25 cellular contexts compared by ENCODE assay signal in the genomic region with DNA sequence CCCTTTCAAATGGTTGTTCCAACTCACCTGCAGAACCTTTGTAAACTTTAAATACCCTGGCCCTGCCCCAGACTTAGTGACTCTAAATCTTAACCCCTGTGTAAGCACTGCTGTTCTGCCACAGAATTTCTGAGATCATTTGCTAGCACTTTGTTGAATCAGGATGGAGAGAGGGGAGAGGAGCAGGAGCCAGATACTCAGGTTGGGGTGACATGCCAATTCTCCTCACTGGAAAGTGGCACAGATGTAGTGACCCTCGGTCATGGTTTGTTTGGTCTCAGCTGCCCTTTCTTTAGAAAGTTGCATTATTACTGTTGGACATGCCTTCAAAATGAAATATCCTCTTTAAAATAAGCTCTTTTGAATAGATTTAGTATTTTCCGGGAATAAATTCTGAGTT.
DNase-seq lines count a peak whose midpoint lies in the region; ATAC-seq, FAIRE-seq and TF ChIP-seq lines count a peak whose summit lies in the region.
"Had no signal": no experiment of that assay in that cellular context is flagged by ENCODE, and none has a peak within 500 bp of the region (broad histone marks: within the 10 kb centered on the region; RNA-seq: fewer than 3 reads in every experiment).

No MANE protein-coding gene starts in this region.

- peak overlapping the region; percentile 29 for H3K27ac Mint-ChIP-seq in activated CD4-positive, alpha-beta T cell treated with anti-CD3 and anti-CD28 coated beads for 36 hours
- no peak overlapping the region for H3K27ac Mint-ChIP-seq in activated CD4-positive, alpha-beta T cell treated with anti-CD3 and anti-CD28 coated beads, Interleukin-2, amount 10 ng/mL, durations not matched to agents 24 days and 14 days
- H3K27ac Mint-ChIP-seq: stimulated activated memory B cell treated with anti-CD40 and anti-IgM and Interleukin-4, amounts not matched to agents 10 μg/mL and 1 μg/mL and 100 μg/mL, for 72 hours; T-helper 17 cell had no signal

- no peaks in the 10 kb centered on the region for H3K9me3 Mint-ChIP-seq in activated CD4-positive, alpha-beta T cell treated with anti-CD3 and anti-CD28 coated beads for 36 hours (ENCODE audit: low read depth)
- no peaks in the 10 kb centered on the region for H3K9me3 Mint-ChIP-seq in activated CD4-positive, alpha-beta T cell treated with anti-CD3 and anti-CD28 coated beads, Interleukin-2, amount 10 ng/mL, durations not matched to agents 24 days and 14 days
- H3K9me3 Mint-ChIP-seq: natural killer cell; stimulated activated memory B cell treated with anti-CD40 and anti-IgM and Interleukin-4, amounts not matched to agents 10 μg/mL and 1 μg/mL and 100 μg/mL, for 72 hours had no signal

- H3K4me3 ChIP-seq in smooth muscle cell: no peak overlapping the region
- H3K4me3 ChIP-seq: BLaER1, SJSA1, tibial nerve had no signal

- intact Hi-C loops in activated CD4-positive, alpha-beta T cell treated with anti-CD3 and anti-CD28 coated beads for 36 hours (cut with DNase I, micrococcal nuclease): loop anchor here in 1 of 2 experiments (10.0 kb wide), 1 partner anchor 1127 kb away; a partner anchor contains a TSS
- intact Hi-C loops in activated CD4-positive, alpha-beta T cell treated with anti-CD3 and anti-CD28 coated beads, Interleukin-2, amount 10 ng/mL, durations not matched to agents 24 days and 14 days (cut with micrococcal nuclease): loop anchor here (5.0 kb wide), 1 partner anchor 120 kb away; no protein-coding TSS in a partner anchor

- no peak for FAIRE-seq in H54 (lab: Jason Lieb, UNC)
- FAIRE-seq: GM12891, RCC 7860 had no signal

- peaks cover 73% of the 10 kb centered on the region for H3K4me1 Mint-ChIP-seq in activated CD4-positive, alpha-beta T cell treated with anti-CD3 and anti-CD28 coated beads for 36 hours
- H3K4me1 Mint-ChIP-seq in activated CD4-positive, alpha-beta T cell treated with anti-CD3 and anti-CD28 coated beads, Interleukin-2, amount 10 ng/mL, durations not matched to agents 24 days and 14 days: peaks cover 29% of the 10 kb centered on the region

- CTCF ChIA-PET in activated CD4-positive, alpha-beta T cell treated with anti-CD3 and anti-CD28 coated beads for 36 hours (lab: Charles Lee): interaction anchor here (0.5 kb wide), 1 partner anchor 24 kb away, joined by 4 read pairs; no protein-coding TSS in a partner anchor

- H3K9ac ChIP-seq in smooth muscle cell (ENCODE audit: low read depth): peak overlapping the region; percentile 11
- H3K9ac ChIP-seq: BLaER1, parathyroid adenoma had no signal

- no peak overlapping the region for H3K4me3 Mint-ChIP-seq in activated CD4-positive, alpha-beta T cell treated with anti-CD3 and anti-CD28 coated beads for 36 hours
- no peak overlapping the region for H3K4me3 Mint-ChIP-seq in activated CD4-positive, alpha-beta T cell treated with anti-CD3 and anti-CD28 coated beads, Interleukin-2, amount 10 ng/mL, durations not matched to agents 24 days and 14 days
- H3K4me3 Mint-ChIP-seq: natural killer cell; stimulated activated memory B cell treated with anti-CD40 and anti-IgM and Interleukin-4, amounts not matched to agents 10 μg/mL and 1 μg/mL and 100 μg/mL, for 72 hours; T-helper 17 cell had no signal

- POLR2A ChIA-PET in activated CD4-positive, alpha-beta T cell treated with anti-CD3 and anti-CD28 coated beads for 36 hours (lab: Charles Lee): no interaction called here

- peaks cover 3% of the 10 kb centered on the region for H3K36me3 Mint-ChIP-seq in activated CD4-positive, alpha-beta T cell treated with anti-CD3 and anti-CD28 coated beads for 36 hours (ENCODE audit: low read depth)
- no peaks in the 10 kb centered on the region for H3K36me3 Mint-ChIP-seq in activated CD4-positive, alpha-beta T cell treated with anti-CD3 and anti-CD28 coated beads, Interleukin-2, amount 10 ng/mL, durations not matched to agents 24 days and 14 days (ENCODE audit: low read depth)
- H3K36me3 Mint-ChIP-seq: natural killer cell; stimulated activated memory B cell treated with anti-CD40 and anti-IgM and Interleukin-4, amounts not matched to agents 10 μg/mL and 1 μg/mL and 100 μg/mL, for 72 hours had no signal

- peaks cover 41% of the 10 kb centered on the region for H3K4me1 ChIP-seq in smooth muscle cell (ENCODE audit: low read depth)

- no peak for TF ChIP-seq POLR2A in H54 (IDR thresholded peaks at IDR 0.05; ENCODE audit: low read depth, low read length)

- H2AFZ ChIP-seq in smooth muscle cell (ENCODE audit: low read depth): no peak overlapping the region
- H2AFZ ChIP-seq: parathyroid adenoma had no signal

- H3K27ac ChIP-seq in smooth muscle cell (ENCODE audit: low read depth): peak overlapping the region; percentile 59
- H3K27ac ChIP-seq: BLaER1, parathyroid adenoma, SJSA1, tibial nerve had no signal

- no peaks in the 10 kb centered on the region for H3K36me3 ChIP-seq in smooth muscle cell (ENCODE audit: low read depth)
- H3K36me3 ChIP-seq: BLaER1, SJSA1, tibial nerve had no signal

- H3K27me3 ChIP-seq in smooth muscle cell (ENCODE audit: low read depth): no peaks in the 10 kb centered on the region
- H3K27me3 ChIP-seq: BLaER1, SJSA1, tibial nerve had no signal

- H3F3A ChIP-seq in smooth muscle cell (ENCODE audit: low read depth): peaks cover 4% of the 10 kb centered on the region

- ATAC-seq in activated CD4-positive, alpha-beta T cell treated with anti-CD3 and anti-CD28 coated beads for 36 hours: peak; percentile 4
- peak; percentile 73 for ATAC-seq in left lobe of liver
- no peak for ATAC-seq in GM19463 (IDR thresholded peaks at IDR 0.05; ENCODE audit: unreplicated experiment)
- ATAC-seq: natural killer cell; stimulated activated memory B cell treated with anti-CD40 and anti-IgM and Interleukin-4, amounts not matched to agents 10 μg/mL and 1 μg/mL and 100 μg/mL, for 72 hours; T-helper 17 cell had no signal

- no peak for DNase-seq in activated CD4-positive, alpha-beta T cell treated with anti-CD3 and anti-CD28 coated beads for 36 hours
- no peak for DNase-seq in activated CD4-positive, alpha-beta T cell treated with anti-CD3 and anti-CD28 coated beads, Interleukin-2, amount 10 ng/mL, durations not matched to agents 24 days and 14 days
- DNase-seq in NCI-H69 (lab: John Stamatoyannopoulos, UW) (peak; percentile 16), left lobe of liver (ENCODE audit: low spot score) (peak; percentile 53), smooth muscle cell (lab: John Stamatoyannopoulos, UW; ENCODE audit: unreplicated experiment) (no peak), H54 (ENCODE audit: insufficient read length, low spot score) (no peak)
- no peak for DNase-seq in stimulated activated CD4-positive, alpha-beta T cell treated with anti-CD3 and anti-CD28 coated beads, Interleukin-15, amount 100 ng/mL, for 24 hours
- DNase-seq: 8988T; activated naive CD4-positive, alpha-beta T cell; aorta; Caco-2; central memory CD4-positive, alpha-beta T cell; DMS79 treated with DMSO at 0.1 percent for 48 hours; natural killer cell; NCI-H1092 treated with DMSO at 0.1 percent for 48 hours; NCI-H2081; T-helper 17 cell had no signal

- TF ChIP-seq CTCF in smooth muscle cell (IDR thresholded peaks at IDR 0.05; ENCODE audit: borderline replicate concordance, insufficient read depth, poor library complexity, severe bottlenecking): no peak

- no peaks in the 10 kb centered on the region for H3K9me3 ChIP-seq in smooth muscle cell (replicated peaks; ENCODE audit: low read depth)
- H3K9me3 ChIP-seq: BLaER1, Caco-2, SJSA1, tibial nerve had no signal

- peaks cover 92% of the 10 kb centered on the region for H3K79me2 ChIP-seq in smooth muscle cell (ENCODE audit: low read depth)

- H4K20me1 ChIP-seq in smooth muscle cell (ENCODE audit: low read depth): peaks cover 100% of the 10 kb centered on the region

- H3K27me3 Mint-ChIP-seq in activated CD4-positive, alpha-beta T cell treated with anti-CD3 and anti-CD28 coated beads for 36 hours: no peaks in the 10 kb centered on the region
- H3K27me3 Mint-ChIP-seq in activated CD4-positive, alpha-beta T cell treated with anti-CD3 and anti-CD28 coated beads, Interleukin-2, amount 10 ng/mL, durations not matched to agents 24 days and 14 days: no peaks in the 10 kb centered on the region
- H3K27me3 Mint-ChIP-seq: stimulated activated memory B cell treated with anti-CD40 and anti-IgM and Interleukin-4, amounts not matched to agents 10 μg/mL and 1 μg/mL and 100 μg/mL, for 72 hours; T-helper 17 cell had no signal

- H3K4me2 ChIP-seq in smooth muscle cell: peak overlapping the region; percentile 44

- 85% methylated on average over 2 of the region's 2 CpGs for WGBS in smooth muscle cell (ENCODE audit: low lambda C conversion rate)

Comparison
In these comparisons a context has a peak if more than half of its experiments do, and no peak if none do; other contexts are left out.
1. DNase-seq: peak in NCI-H69 (single experiment) and left lobe of liver (single experiment); none in activated CD4-positive, alpha-beta T cell treated with anti-CD3 and anti-CD28 coated beads for 36 hours (single experiment), activated CD4-positive, alpha-beta T cell treated with anti-CD3 and anti-CD28 coated beads, Interleukin-2, amount 10 ng/mL, durations not matched to agents 24 days and 14 days (single experiment), smooth muscle cell (single experiment), stimulated activated CD4-positive, alpha-beta T cell treated with anti-CD3 and anti-CD28 coated beads, Interleukin-15, amount 100 ng/mL, for 24 hours (single experiment) and H54 (single experiment).